11 cellular contexts compared by ENCODE assay signal in genomic region chr12:85835417-85835809, GRCh38. TPM values are rescaled to one million over a fixed set of nuclear protein-coding genes. Genes with fewer than 3 reads are reported as not detected.
DNase-seq lines count a peak whose midpoint lies in the region; FAIRE-seq and TF ChIP-seq lines count a peak whose summit lies in the region.
"Had no signal": no experiment of that assay in that cellular context is flagged by ENCODE, and none has a peak within 500 bp of the region (broad histone marks: within the 10 kb centered on the region; RNA-seq: fewer than 3 reads in every experiment).

No MANE protein-coding gene starts in this region.

- H2BK15ac ChIP-seq in H1 (ENCODE audit: low read length) = no peak overlapping the region

- no peak overlapping the region for H2AK5ac ChIP-seq in H1 (ENCODE audit: low read depth, low read length)

- TF ChIP-seq CTCF in H1 (IDR thresholded peaks at IDR 0.05; ENCODE audit: control extremely low read depth in 1 of 3, insufficient read depth in 1 of 3, low read depth in 1 of 3, low read length in 3 of 3) (no peak), suprapubic skin (IDR thresholded peaks at IDR 0.05) (no peak)

- no peak overlapping the region for H3K4ac ChIP-seq in H1 (replicated peaks; ENCODE audit: insufficient read length, low read depth, low read length)

- CTCF ChIA-PET in H1 (lab: Charles Lee; ENCODE audit: partially characterized antibody) (interaction anchor here (1.4 to 1.9 kb wide), 2 partner anchors 20 to 32 kb away, joined by 4 to 9 read pairs; no protein-coding TSS in a partner anchor), HEK293T (lab: Yijun Ruan, JAX) (no interaction called here)

- no peak overlapping the region for H4K5ac ChIP-seq in H1 (ENCODE audit: insufficient read length, low read depth, low read length)

- no peak for FAIRE-seq in H1 (lab: Jason Lieb, UNC)

- H3K27me3 ChIP-seq in MG63 = no peaks in the 10 kb centered on the region
- H3K27me3 ChIP-seq in H1 (replicated peaks in 1 of 4; ENCODE audit: control insufficient read depth in 3 of 4, extremely low read depth in 1 of 4, insufficient read depth in 3 of 4, low read length in 3 of 4) = no peaks in the 10 kb centered on the region
- no peaks in the 10 kb centered on the region for H3K27me3 ChIP-seq in suprapubic skin

- H3K18ac ChIP-seq in H1 (ENCODE audit: extremely low read depth, low read length) = no peak overlapping the region

- POLR2A ChIA-PET in H1 (lab: Charles Lee; ENCODE audit: partially characterized antibody) (interaction anchor here (0.6 to 1.1 kb wide), 2 partner anchors 237 to 276 kb away, joined by 3 read pairs; no protein-coding TSS in a partner anchor), HEK293T (lab: Yijun Ruan, JAX) (no interaction called here)

- H2BK12ac ChIP-seq in H1 (ENCODE audit: low read depth, low read length) = no peak overlapping the region

- peaks cover 0 to 9% (median 2%) of the 10 kb centered on the region in 4 experiments; a peak in 5 of 7 replicates for H3K4me1 ChIP-seq in H1 (replicated peaks in 1 of 4; ENCODE audit: control insufficient read depth in 3 of 4, insufficient read depth in 4 of 4, low read length in 3 of 4)
- peaks cover 27% of the 10 kb centered on the region for H3K4me1 ChIP-seq in suprapubic skin

- H3K27ac ChIP-seq in H1 (ENCODE audit: low read depth, low read length) = no peak overlapping the region
- H3K27ac ChIP-seq in suprapubic skin = peak overlapping the region; percentile 83

- H3K9me3 ChIP-seq in MG63 = no peaks in the 10 kb centered on the region
- no peaks in the 10 kb centered on the region for H3K9me3 ChIP-seq in H1 (ENCODE audit: insufficient read depth in 2 of 2, low read depth in 1 of 2, low read length in 1 of 2)
- no peaks in the 10 kb centered on the region for H3K9me3 ChIP-seq in suprapubic skin

- no peak overlapping the region for H2BK5ac ChIP-seq in H1 (ENCODE audit: low read depth, low read length)

- no peak overlapping the region for H3K23ac ChIP-seq in H1 (ENCODE audit: insufficient read length)

- no peak overlapping the region for H3K14ac ChIP-seq in H1 (ENCODE audit: insufficient read length)

- no peak overlapping the region for H2BK120ac ChIP-seq in H1 (replicated peaks; ENCODE audit: low read depth, low read length)

- no peaks in the 10 kb centered on the region for H3K36me3 ChIP-seq in MG63
- H3K36me3 ChIP-seq in H1 (ENCODE audit: control insufficient read depth in 2 of 4, insufficient read depth in 4 of 4, low read length in 3 of 4) = no peaks in the 10 kb centered on the region
- H3K36me3 ChIP-seq in suprapubic skin = no peaks in the 10 kb centered on the region

- H4K20me1 ChIP-seq in H1 (replicated peaks in 1 of 2; ENCODE audit: control insufficient read depth in 1 of 2, insufficient read depth in 2 of 2, low read length in 2 of 2) = no peaks in the 10 kb centered on the region

- H3K9ac ChIP-seq in H1 (replicated peaks in 1 of 4; ENCODE audit: extremely low read depth in 1 of 4, low read depth in 3 of 4, low read length in 3 of 4) = no peak overlapping the region

- peak overlapping the region in 1 of 2 experiments; percentile 33; a peak in 2 of 4 replicates for H3K4me2 ChIP-seq in H1 (ENCODE audit: insufficient read depth in 1 of 2, low read depth in 2 of 2, low read length in 2 of 2)

- TF ChIP-seq EP300 in H1 (IDR thresholded peaks at IDR 0.05; ENCODE audit: borderline replicate concordance in 1 of 2, low read depth in 2 of 2, low read length in 2 of 2) = no peak
- TF ChIP-seq EP300 in suprapubic skin (IDR thresholded peaks at IDR 0.05) = no peak

- no peaks in the 10 kb centered on the region for H3K23me2 ChIP-seq in H1 (ENCODE audit: low read depth, low read length)

- DNase-seq in MG63 = peak; percentile 14
- DNase-seq in H1 (ENCODE audit: low read depth in 1 of 2, low spot score in 2 of 2) = no peak
- peak; percentile 26 for DNase-seq in medulla oblongata (ENCODE audit: extremely low spot score)
- DNase-seq in suprapubic skin (ENCODE audit: low spot score in 2 of 2) = no peak
- DNase-seq in NCI-H2081 treated with DMSO at 0.1 percent for 48 hours (lab: John Stamatoyannopoulos, UW) = no peak
- no peak for DNase-seq in HEK293T (ENCODE audit: extremely low spot score)
- DNase-seq in NCI-H1930 (lab: John Stamatoyannopoulos, UW) = no peak
- no peak for DNase-seq in amygdala (lab: John Stamatoyannopoulos, UW)
- DNase-seq: DMS79 treated with DMSO at 0.1 percent for 48 hours, Kasumi-1 had no signal

- H2AFZ ChIP-seq in H1 (ENCODE audit: low read length) = peak overlapping the region; percentile 96; the same call in 1 of the 2 replicates

- TF ChIP-seq POLR2A in H1 (IDR thresholded peaks at IDR 0.05; ENCODE audit: control extremely low read depth in 1 of 2, low read depth in 2 of 2, low read length in 2 of 2) = no peak
- no peak for TF ChIP-seq POLR2A in suprapubic skin (IDR thresholded peaks at IDR 0.05)

- peak overlapping the region; percentile 45 for H3K4me3 ChIP-seq in MG63
- H3K4me3 ChIP-seq in H1 (ENCODE audit: extremely low read depth in 1 of 4, insufficient read depth in 2 of 4, low read depth in 3 of 4, low read length in 4 of 4) = peak overlapping the region in 1 of 4 experiments; percentile 13; a peak in 1 of 8 replicates
- H3K4me3 ChIP-seq in suprapubic skin = peak overlapping the region; percentile 52

- H4K8ac ChIP-seq in H1 (ENCODE audit: extremely low read depth, insufficient read depth, low read length) = no peak overlapping the region

- no peak overlapping the region for H3K56ac ChIP-seq in H1 (replicated peaks; ENCODE audit: insufficient read length, low read depth, low read length)

- no peaks in the 10 kb centered on the region for H3K79me1 ChIP-seq in H1 (ENCODE audit: low read depth, low read length)

- H3K79me2 ChIP-seq in H1 (ENCODE audit: control insufficient read depth in 1 of 2, insufficient read depth in 2 of 2, low read length in 2 of 2) = no peaks in the 10 kb centered on the region

- H4K91ac ChIP-seq in H1 (replicated peaks; ENCODE audit: insufficient read length, low read length) = no peak overlapping the region

- no peak overlapping the region for H2BK20ac ChIP-seq in H1 (ENCODE audit: low read length)

- no peak for TF ChIP-seq RAD21 in H1 (IDR thresholded peaks at IDR 0.05 in 1 of 2, conservative IDR thresholded peaks at IDR 0.05 in 1 of 2; ENCODE audit: low read depth in 2 of 2, low read length in 2 of 2)

TF ChIP-seq in H1, 55 proteins besides CTCF, POLR2A, EP300 and RAD21:
- TF ChIP-seq TEAD4 (IDR thresholded peaks at IDR 0.05; ENCODE audit: low read depth, low read length) (peak; percentile 30; the same call in 1 of the 2 replicates), CTBP2 (IDR thresholded peaks at IDR 0.05; ENCODE audit: borderline replicate concordance, insufficient read depth, insufficient read length, low read length) (no peak)

TF ChIP-seq in HEK293T, 16 proteins besides CTCF, POLR2A, EP300 and RAD21:
- no peak for TF ChIP-seq ARNT (IDR thresholded peaks at IDR 0.05)
- no peak for TF ChIP-seq TARDBP (IDR thresholded peaks at IDR 0.05)
- TF ChIP-seq FOXK2 (IDR thresholded peaks at IDR 0.05) = no peak
- no peak for TF ChIP-seq NFRKB (IDR thresholded peaks at IDR 0.05)

RNA-seq across cellular contexts. Expression of gene RASSF9, which starts 0.8 kb away (rescaled TPM):
- 0.25 and 1.2 TPM in 2 replicates for total RNA-seq in MG63 (2014; rRNA removed; shearing (Covaris generic); ENCODE audit: low replicate concordance)
- total RNA-seq in H1 (2021; fragmentation: NEBNext Ultra II Directional; extraction: Animal tissue kit (Norgen Biotek cat#: 25700)) = 0.25 and 0.39 TPM in 2 replicates
- 0.02 and 0.06 TPM in 2 replicates for polyA plus RNA-seq in H1 (2011; rRNA removed)
- 0.06 TPM for polyA plus RNA-seq in H1 (2011; cell fraction: cytosol; rRNA removed)
- polyA plus RNA-seq in H1 (2011; cell fraction: nucleus; rRNA removed) = 0.04 TPM
- 0.05 to 0.21 TPM (median 0.08 TPM) in 4 replicates for polyA plus RNA-seq in H1 (2012, experiment 1 of 2)
- not detected for polyA plus RNA-seq in H1 (2012, experiment 2 of 2)
- 0.24 TPM for polyA plus RNA-seq in H1 (2013, experiment 1 of 2)
- polyA plus RNA-seq in H1 (2013, experiment 2 of 2) = 0.24 TPM
- 0.09 and 0.22 TPM in 2 replicates for polyA minus RNA-seq in H1 (2011; rRNA and poly(A)+ RNA removed)
- polyA minus RNA-seq in H1 (2011; cell fraction: cytosol; rRNA and poly(A)+ RNA removed) = 0.22 TPM
- 0.20 TPM for polyA minus RNA-seq in H1 (2011; cell fraction: nucleus; rRNA and poly(A)+ RNA removed)
- total RNA-seq in suprapubic skin = 1 to 10 TPM; 1.9 to 5.4 (median 3.0) TPM

RNA-seq across cellular contexts. Expression of gene NTS, which starts 38.7 kb away (rescaled TPM):
- not detected in 2 replicates for total RNA-seq in MG63 (2014; rRNA removed; shearing (Covaris generic); ENCODE audit: low replicate concordance)
- total RNA-seq in H1 (2021; fragmentation: NEBNext Ultra II Directional; extraction: Animal tissue kit (Norgen Biotek cat#: 25700)) = 32.6 and 36.6 TPM in 2 replicates
- polyA plus RNA-seq in H1 (2011; rRNA removed) = 7.8 and 17.0 TPM in 2 replicates
- polyA plus RNA-seq in H1 (2011; cell fraction: cytosol; rRNA removed) = 20.3 TPM
- 3.6 TPM for polyA plus RNA-seq in H1 (2011; cell fraction: nucleus; rRNA removed)
- 19.1 to 34.2 TPM (median 21.8 TPM) in 4 replicates for polyA plus RNA-seq in H1 (2012, experiment 1 of 2)
- 28.1 TPM for polyA plus RNA-seq in H1 (2012, experiment 2 of 2)
- polyA plus RNA-seq in H1 (2013, experiment 1 of 2) = 277 TPM
- polyA plus RNA-seq in H1 (2013, experiment 2 of 2) = 359 TPM
- polyA minus RNA-seq in H1 (2011; rRNA and poly(A)+ RNA removed) = 2.3 and 5.8 TPM in 2 replicates
- polyA minus RNA-seq in H1 (2011; cell fraction: cytosol; rRNA and poly(A)+ RNA removed) = 2.6 TPM
- polyA minus RNA-seq in H1 (2011; cell fraction: nucleus; rRNA and poly(A)+ RNA removed) = 4.1 TPM
- not detected for total RNA-seq in suprapubic skin
- total RNA-seq: ureter had no signal

Comparison
In these comparisons a context has a peak if more than half of its experiments do, and no peak if none do; other contexts are left out.
1. DNase-seq: peak in MG63 (single experiment) and medulla oblongata (single experiment); none in H1 (0 of 2), suprapubic skin (0 of 2), NCI-H2081 treated with DMSO at 0.1 percent for 48 hours (single experiment), HEK293T (single experiment), NCI-H1930 (0 of 2) and amygdala (0 of 56).
2. RNA of gene NTS, which starts 38.7 kb away (total RNA-seq): 32.6 to 36.6 TPM in H1; not detected in MG63 and not detected in suprapubic skin; every median in the first group is over 10 times any median in the second.